1 cellular context compared by ENCODE assay signal in genomic region chr20:53734006-53734688, GRCh38.
A peak's percentile ranks its signal among the peaks of the same experiment; 100 is the strongest.
TF ChIP-seq lines count a peak whose summit lies in the region.

No MANE protein-coding gene starts in this region.

TF ChIP-seq in GM12878, 131 proteins besides CTCF, POLR2A, EP300 and RAD21 (continued from another document):
- 0 out of 2 replicates have a peak, but pooled peaks have one; percentile 23 for TF ChIP-seq NKRF (conservative IDR thresholded peaks at IDR 0.05)
